1 cellular context compared by ENCODE assay signal in genomic region chr1:119713039-119713537, GRCh38.
TF ChIP-seq lines count a peak whose summit lies in the region.

No MANE protein-coding gene starts in this region.

TF ChIP-seq in HEK293, 187 proteins besides CTCF, POLR2A, EP300 and RAD21 (continued from another document):
- TF ChIP-seq ZNF658 (tag by site-specific recombination; IDR thresholded peaks at IDR 0.05) (no peak), ZNF19 (tag by site-specific recombination; IDR thresholded peaks at IDR 0.05; ENCODE audit: low read depth) (no peak), ZNF521 (tag by site-specific recombination; IDR thresholded peaks at IDR 0.05) (no peak), BCL11A (tag by site-specific recombination; IDR thresholded peaks at IDR 0.05; ENCODE audit: low read depth) (no peak), SCRT1 (tag by site-specific recombination; IDR thresholded peaks at IDR 0.05; ENCODE audit: borderline replicate concordance) (no peak), HOXC10 (CRISPR knock-in tag; IDR thresholded peaks at IDR 0.05) (no peak), ZNF10 (tag by site-specific recombination; IDR thresholded peaks at IDR 0.05) (no peak), ZNF133 (tag by site-specific recombination; IDR thresholded peaks at IDR 0.05) (no peak), ZNF510 (tag by site-specific recombination; IDR thresholded peaks at IDR 0.05; ENCODE audit: insufficient replicate concordance) (no peak), ZNF514 (tag by site-specific recombination; IDR thresholded peaks at IDR 0.05) (no peak), ZNF555 (tag by site-specific recombination; conservative IDR thresholded peaks at IDR 0.05) (no peak), ELK4 (IDR thresholded peaks at IDR 0.05; ENCODE audit: borderline replicate concordance, low read depth, low read length) (no peak), ZNF670 (tag by site-specific recombination; IDR thresholded peaks at IDR 0.05; ENCODE audit: low read depth) (no peak), ZNF792 (tag by site-specific recombination; IDR thresholded peaks at IDR 0.05) (no peak), ZNF341 (tag by site-specific recombination; IDR thresholded peaks at IDR 0.05; ENCODE audit: low read depth) (no peak), ZNF202 (tag by site-specific recombination; IDR thresholded peaks at IDR 0.05; ENCODE audit: borderline replicate concordance) (no peak), ZNF311 (tag by site-specific recombination; IDR thresholded peaks at IDR 0.05; ENCODE audit: borderline replicate concordance) (no peak), GFI1B (tag by site-specific recombination; IDR thresholded peaks at IDR 0.05) (no peak), ZBTB20 (tag by site-specific recombination; IDR thresholded peaks at IDR 0.05) (no peak), ZNF777 (tag by site-specific recombination; IDR thresholded peaks at IDR 0.05; ENCODE audit: borderline replicate concordance) (no peak), ZSCAN30 (tag by site-specific recombination; IDR thresholded peaks at IDR 0.05) (no peak), ZNF701 (tag by site-specific recombination; IDR thresholded peaks at IDR 0.05) (no peak), ZNF76 (tag by site-specific recombination; IDR thresholded peaks at IDR 0.05; ENCODE audit: borderline replicate concordance, low read depth) (no peak), ZNF248 (tag by site-specific recombination; IDR thresholded peaks at IDR 0.05) (no peak), ZNF600 (tag by site-specific recombination; IDR thresholded peaks at IDR 0.05) (no peak), ZSCAN16 (tag by site-specific recombination; IDR thresholded peaks at IDR 0.05) (no peak), GLI2 (tag by site-specific recombination; IDR thresholded peaks at IDR 0.05; ENCODE audit: borderline replicate concordance, low read depth) (no peak), REPIN1 (tag by site-specific recombination; IDR thresholded peaks at IDR 0.05; ENCODE audit: low read depth) (peak; percentile 15; the same call in 1 of the 2 replicates), HOXD13 (CRISPR knock-in tag; IDR thresholded peaks at IDR 0.05; ENCODE audit: borderline replicate concordance) (no peak), FEZF1 (tag by site-specific recombination; IDR thresholded peaks at IDR 0.05) (no peak), ZNF24 (tag by site-specific recombination; IDR thresholded peaks at IDR 0.05) (no peak), ZXDB (tag by site-specific recombination; IDR thresholded peaks at IDR 0.05) (peak; percentile 51), ZNF677 (tag by site-specific recombination; IDR thresholded peaks at IDR 0.05) (no peak), ZNF335 (tag by site-specific recombination; conservative IDR thresholded peaks at IDR 0.05) (peak; percentile 80), ZBTB44 (tag by site-specific recombination; IDR thresholded peaks at IDR 0.05) (no peak), PATZ1 (tag by site-specific recombination; IDR thresholded peaks at IDR 0.05) (no peak), ZNF37A (tag by site-specific recombination; IDR thresholded peaks at IDR 0.05) (no peak), ZNF23 (tag by site-specific recombination; IDR thresholded peaks at IDR 0.05; ENCODE audit: borderline replicate concordance) (no peak), ZSCAN23 (tag by site-specific recombination; IDR thresholded peaks at IDR 0.05) (no peak), WT1 (tag by site-specific recombination; IDR thresholded peaks at IDR 0.05) (0 out of 2 replicates have a peak, but pooled peaks have one; percentile 21), KLF16 (tag by site-specific recombination; IDR thresholded peaks at IDR 0.05) (peak; percentile 11; the same call in 1 of the 2 replicates), OVOL3 (tag by site-specific recombination; IDR thresholded peaks at IDR 0.05) (no peak), ZNF513 (tag by site-specific recombination; IDR thresholded peaks at IDR 0.05) (no peak), ZNF791 (tag by site-specific recombination; IDR thresholded peaks at IDR 0.05) (no peak), KLF9 (tag by site-specific recombination; IDR thresholded peaks at IDR 0.05; ENCODE audit: low read depth) (no peak), ZNF433 (tag by site-specific recombination; IDR thresholded peaks at IDR 0.05; ENCODE audit: low read depth) (no peak), ZNF645 (tag by site-specific recombination; IDR thresholded peaks at IDR 0.05) (no peak), ZNF362 (tag by site-specific recombination; IDR thresholded peaks at IDR 0.05) (no peak), SP2 (tag by site-specific recombination; IDR thresholded peaks at IDR 0.05) (no peak), ZNF302 (tag by site-specific recombination; IDR thresholded peaks at IDR 0.05; ENCODE audit: low read depth) (no peak), ZNF610 (tag by site-specific recombination; IDR thresholded peaks at IDR 0.05; ENCODE audit: borderline replicate concordance) (no peak), MYNN (tag by site-specific recombination; IDR thresholded peaks at IDR 0.05; ENCODE audit: borderline replicate concordance) (no peak), ZNF2 (tag by site-specific recombination; IDR thresholded peaks at IDR 0.05) (0 out of 2 replicates have a peak, but pooled peaks have one; percentile 75)
